Comparison of ENCODE assay signal across 16 cellular contexts in the genomic region with DNA sequence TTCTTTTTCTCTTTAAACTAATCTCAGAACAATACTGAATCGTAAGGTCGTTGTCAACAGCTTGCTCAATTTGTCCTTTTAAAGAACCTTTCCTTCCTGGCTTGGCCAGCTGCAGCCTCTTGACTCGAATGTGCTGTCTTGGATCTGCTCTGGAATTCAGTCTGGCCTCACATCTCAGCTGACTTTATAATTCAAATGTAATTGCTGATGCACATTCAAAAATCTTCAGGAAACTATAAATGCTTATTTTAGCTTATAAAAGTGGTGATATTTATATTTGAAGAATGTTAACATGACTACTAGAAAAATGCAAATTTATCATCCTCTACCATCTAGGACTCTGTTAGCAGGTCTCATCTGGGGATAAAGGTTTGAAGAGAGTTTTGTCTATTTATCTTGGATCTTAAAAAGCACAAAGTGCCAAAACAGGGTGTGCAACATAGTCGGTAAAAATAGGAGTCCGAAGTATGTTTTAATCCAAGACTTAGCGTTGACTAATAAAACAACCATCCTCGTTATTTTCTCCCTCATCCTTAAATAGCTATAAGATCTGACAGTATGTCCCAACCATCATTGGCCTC.
DNase-seq lines count a peak whose midpoint lies in the region; ATAC-seq and TF ChIP-seq lines count a peak whose summit lies in the region.
"Had no signal": no experiment of that assay in that cellular context is flagged by ENCODE, and none has a peak within 500 bp of the region (broad histone marks: within the 10 kb centered on the region; RNA-seq: fewer than 3 reads in every experiment).

No MANE protein-coding gene starts in this region.

- H3K27me3 ChIP-seq in BJ (ENCODE audit: control insufficient read depth, insufficient read depth, low read length) (no peaks in the 10 kb centered on the region), right atrium auricular region (no peaks in the 10 kb centered on the region), skeletal muscle tissue (ENCODE audit: control insufficient read depth in 3 of 3, insufficient read depth in 3 of 3, low read length in 3 of 3) (no peaks in the 10 kb centered on the region)
- H3K27me3 ChIP-seq in naive thymus-derived CD4-positive, alpha-beta T cell (ENCODE audit: control insufficient read depth in 2 of 2, insufficient read depth in 2 of 2, low read length in 2 of 2) = no peaks in the 10 kb centered on the region
- H3K27me3 ChIP-seq: cardiac muscle cell had no signal

- H3K36me3 ChIP-seq in BJ (ENCODE audit: control insufficient read depth, insufficient read depth, low read length) = no peaks in the 10 kb centered on the region
- H3K36me3 ChIP-seq in right atrium auricular region = no peaks in the 10 kb centered on the region
- no peaks in the 10 kb centered on the region for H3K36me3 ChIP-seq in skeletal muscle tissue (ENCODE audit: control insufficient read depth in 3 of 3, insufficient read depth in 3 of 3, low read length in 3 of 3)
- no peaks in the 10 kb centered on the region for H3K36me3 ChIP-seq in naive thymus-derived CD4-positive, alpha-beta T cell (ENCODE audit: control insufficient read depth in 2 of 3, insufficient read depth in 3 of 3, low read length in 3 of 3)
- H3K36me3 ChIP-seq: cardiac muscle cell had no signal

- H3K9me3 Mint-ChIP-seq in chondrocyte (ENCODE audit: low read depth) = no peaks in the 10 kb centered on the region
- no peaks in the 10 kb centered on the region for H3K9me3 Mint-ChIP-seq in naive thymus-derived CD4-positive, alpha-beta T cell
- H3K9me3 Mint-ChIP-seq: naive thymus-derived CD8-positive, alpha-beta T cell; WTC11 had no signal

- H3K36me3 Mint-ChIP-seq in chondrocyte (ENCODE audit: low read depth) = no peaks in the 10 kb centered on the region
- H3K36me3 Mint-ChIP-seq in naive thymus-derived CD4-positive, alpha-beta T cell = no peaks in the 10 kb centered on the region
- H3K36me3 Mint-ChIP-seq: naive thymus-derived CD8-positive, alpha-beta T cell; WTC11 had no signal

- H3K9ac ChIP-seq in skeletal muscle tissue (ENCODE audit: low read depth in 1 of 3, low read length in 3 of 3) = no peak overlapping the region

- no peaks in the 10 kb centered on the region for H3K27me3 Mint-ChIP-seq in chondrocyte (ENCODE audit: low read depth)
- peaks cover 9 to 62% (median 21%) of the 10 kb centered on the region in 5 donors for H3K27me3 Mint-ChIP-seq in naive thymus-derived CD4-positive, alpha-beta T cell

- H3K27ac Mint-ChIP-seq in chondrocyte (ENCODE audit: unreplicated experiment) = peak overlapping the region; percentile 66
- no peak overlapping the region for H3K27ac Mint-ChIP-seq in naive thymus-derived CD4-positive, alpha-beta T cell
- H3K27ac Mint-ChIP-seq: naive thymus-derived CD8-positive, alpha-beta T cell; WTC11 had no signal

- intact Hi-C loops in naive thymus-derived CD4-positive, alpha-beta T cell (cut with micrococcal nuclease) = no loop called here

- POLR2A ChIA-PET in BJ (lab: Charles Lee) = interaction anchor here (0.6 to 1.4 kb wide), 7 partner anchors 9 to 1071 kb away, joined by 3 to 37 read pairs (median 4); no protein-coding TSS in a partner anchor
- POLR2A ChIA-PET in naive thymus-derived CD4-positive, alpha-beta T cell (lab: Charles Lee) = no interaction called here

- H3K9me3 ChIP-seq in right atrium auricular region (no peaks in the 10 kb centered on the region), skeletal muscle tissue (ENCODE audit: control insufficient read depth in 3 of 3, low read length in 3 of 3) (no peaks in the 10 kb centered on the region)
- no peaks in the 10 kb centered on the region for H3K9me3 ChIP-seq in naive thymus-derived CD4-positive, alpha-beta T cell (ENCODE audit: control insufficient read depth in 2 of 3, low read length in 3 of 3)

- ATAC-seq in GM18858 (IDR thresholded peaks at IDR 0.05; ENCODE audit: unreplicated experiment) = no peak
- no peak for ATAC-seq in naive thymus-derived CD4-positive, alpha-beta T cell
- ATAC-seq in GM19324 (IDR thresholded peaks at IDR 0.05; ENCODE audit: low FRiP score, unreplicated experiment) = no peak
- ATAC-seq: left colon; naive thymus-derived CD8-positive, alpha-beta T cell; PC-3; WTC11 had no signal

- H3K4me3 Mint-ChIP-seq in chondrocyte (ENCODE audit: unreplicated experiment) = no peak overlapping the region
- no peak overlapping the region for H3K4me3 Mint-ChIP-seq in naive thymus-derived CD4-positive, alpha-beta T cell
- H3K4me3 Mint-ChIP-seq: naive thymus-derived CD8-positive, alpha-beta T cell; WTC11 had no signal

- H3K4me1 ChIP-seq in right atrium auricular region (no peaks in the 10 kb centered on the region), skeletal muscle tissue (ENCODE audit: control insufficient read depth in 3 of 3, insufficient read depth in 3 of 3, low read length in 3 of 3) (peaks cover 0 to 17% (median 2%) of the 10 kb centered on the region in 3 donors)
- no peaks in the 10 kb centered on the region for H3K4me1 ChIP-seq in naive thymus-derived CD4-positive, alpha-beta T cell (ENCODE audit: control insufficient read depth in 2 of 2, insufficient read depth in 2 of 2, low read length in 2 of 2)

- no peak for TF ChIP-seq CTCF in BJ (IDR thresholded peaks at IDR 0.05; ENCODE audit: insufficient read depth, low read depth, low read length)
- no peak for TF ChIP-seq CTCF in chondrocyte (IDR thresholded peaks at IDR 0.05)
- TF ChIP-seq CTCF in right atrium auricular region (IDR thresholded peaks at IDR 0.05) = no peak

- H3K27ac ChIP-seq in right atrium auricular region (peak overlapping the region; percentile 1 to 54), skeletal muscle tissue (ENCODE audit: low read depth, low read length) (peak overlapping the region; percentile 22)
- no peak overlapping the region for H3K27ac ChIP-seq in naive thymus-derived CD4-positive, alpha-beta T cell (ENCODE audit: low read depth, low read length)
- H3K27ac ChIP-seq: cardiac muscle cell had no signal

- peaks cover 92% of the 10 kb centered on the region for H3K4me1 Mint-ChIP-seq in chondrocyte (ENCODE audit: low read depth)
- H3K4me1 Mint-ChIP-seq in naive thymus-derived CD4-positive, alpha-beta T cell = peaks cover 0 to 12% (median 0%) of the 10 kb centered on the region in 7 donors
- H3K4me1 Mint-ChIP-seq: naive thymus-derived CD8-positive, alpha-beta T cell had no signal

- CTCF ChIA-PET in BJ (lab: Yijun Ruan, JAX) = interaction anchor here (0.6 to 1.3 kb wide), 4 partner anchors 11 to 1061 kb away, joined by 4 to 6 read pairs (median 4); no protein-coding TSS in a partner anchor
- CTCF ChIA-PET in naive thymus-derived CD4-positive, alpha-beta T cell (lab: Charles Lee) = no interaction called here

- DNase-seq in BJ (ENCODE audit: low read depth) (peak; percentile 90), chondrocyte (ENCODE audit: low spot score) (no peak), right atrium auricular region (ENCODE audit: low spot score) (peak; percentile 69), DMS79 treated with DMSO at 0.1 percent for 48 hours (lab: John Stamatoyannopoulos, UW) (no peak)
- DNase-seq in naive thymus-derived CD4-positive, alpha-beta T cell = no peak
- DNase-seq: activated naive CD4-positive, alpha-beta T cell treated with anti-CD3 and anti-CD28 coated beads, Interleukin-2, amount 50 U/mL, for 16 hours; left colon; naive thymus-derived CD8-positive, alpha-beta T cell; NCI-H2029; NCI-H526; PC-3 had no signal

- H3K4me3 ChIP-seq in BJ (ENCODE audit: low read depth, low read length) (no peak overlapping the region), right atrium auricular region (no peak overlapping the region), skeletal muscle tissue (ENCODE audit: low read length in 3 of 3) (no peak overlapping the region)
- H3K4me3 ChIP-seq in naive thymus-derived CD4-positive, alpha-beta T cell (ENCODE audit: low read length) = no peak overlapping the region
- H3K4me3 ChIP-seq: cardiac muscle cell had no signal

Comparison
In these comparisons a context has a peak if more than half of its experiments do, and no peak if none do; other contexts are left out.
1. DNase-seq: peak in BJ (single experiment) and right atrium auricular region (single experiment); none in chondrocyte (single experiment), DMS79 treated with DMSO at 0.1 percent for 48 hours (single experiment) and naive thymus-derived CD4-positive, alpha-beta T cell (0 of 9).